22 cellular contexts compared by ENCODE assay signal in the genomic region with DNA sequence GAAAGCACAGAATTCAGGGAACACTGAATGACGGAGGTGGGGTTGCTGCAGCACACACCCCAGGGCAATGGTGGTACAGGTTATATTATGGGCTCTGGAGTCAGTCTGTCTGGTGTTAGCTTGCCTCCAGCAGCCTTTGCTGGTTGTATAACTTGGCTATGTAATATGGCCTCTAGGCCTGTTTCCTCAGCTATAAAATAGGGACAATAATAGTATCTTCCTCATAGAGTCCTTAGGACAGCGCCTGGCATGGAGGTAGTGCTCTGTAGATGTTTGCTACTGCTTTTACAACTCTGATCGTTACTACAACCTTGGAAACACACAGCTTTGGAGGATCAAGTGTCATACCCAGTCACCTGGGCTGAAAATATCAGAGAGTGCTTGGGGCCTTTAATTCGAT. TPM values are rescaled to one million over a fixed set of nuclear protein-coding genes. Genes with fewer than 3 reads are reported as not detected.
DNase-seq lines count a peak whose midpoint lies in the region; ATAC-seq and TF ChIP-seq lines count a peak whose summit lies in the region.
"Had no signal": no experiment of that assay in that cellular context is flagged by ENCODE, and none has a peak within 500 bp of the region (broad histone marks: within the 10 kb centered on the region; RNA-seq: fewer than 3 reads in every experiment).

No MANE protein-coding gene starts in this region.

- H3K27me3 ChIP-seq in cardiac muscle cell = no peaks in the 10 kb centered on the region
- no peaks in the 10 kb centered on the region for H3K27me3 ChIP-seq in endodermal cell (ENCODE audit: control insufficient read depth, insufficient read depth, low read length, poor library complexity, severe bottlenecking)
- no peaks in the 10 kb centered on the region for H3K27me3 ChIP-seq in prostate gland (replicated peaks; ENCODE audit: insufficient read depth)
- H3K27me3 ChIP-seq in thymus (ENCODE audit: control insufficient read depth, insufficient read depth) = no peaks in the 10 kb centered on the region
- H3K27me3 ChIP-seq: BE2C had no signal

- peaks cover 62% of the 10 kb centered on the region for H3K36me3 Mint-ChIP-seq in endodermal cell (ENCODE audit: low read depth)

- H3K9ac ChIP-seq in endodermal cell (ENCODE audit: extremely low read depth, low read length, poor library complexity, severe bottlenecking) = no peak overlapping the region
- H3K9ac ChIP-seq: GM23248 had no signal

- H3K4me1 ChIP-seq in cardiac muscle cell (ENCODE audit: low read depth) = peaks cover 24% of the 10 kb centered on the region
- no peaks in the 10 kb centered on the region for H3K4me1 ChIP-seq in endodermal cell (ENCODE audit: control insufficient read depth, insufficient read depth, low read length)
- peaks cover 14% of the 10 kb centered on the region for H3K4me1 ChIP-seq in prostate gland (replicated peaks)
- no peaks in the 10 kb centered on the region for H3K4me1 ChIP-seq in thymus (ENCODE audit: control insufficient read depth, insufficient read depth, low read length)
- H3K4me1 ChIP-seq: BE2C, HAP-1 had no signal

- H3K27ac ChIP-seq in cardiac muscle cell (peak overlapping the region; percentile 12), endodermal cell (ENCODE audit: low read depth, low read length) (no peak overlapping the region), prostate gland (peak overlapping the region; percentile 75 to 76), thymus (ENCODE audit: low read depth) (peak overlapping the region; percentile 54)
- H3K27ac ChIP-seq: GM23248 had no signal

- H3K4me3 ChIP-seq in cardiac muscle cell (no peak overlapping the region), endodermal cell (ENCODE audit: low read length) (no peak overlapping the region), prostate gland (no peak overlapping the region), thymus (ENCODE audit: low read length) (no peak overlapping the region)
- H3K4me3 ChIP-seq: GM12878, GM23248, HAP-1 had no signal

- H3K27me3 Mint-ChIP-seq in endodermal cell (ENCODE audit: insufficient read depth) = no peaks in the 10 kb centered on the region
- H3K27me3 Mint-ChIP-seq: CD4-positive, CD25-positive, alpha-beta regulatory T cell; CD8-positive, alpha-beta memory T cell; IgD-negative memory B cell had no signal

- DNase-seq in cardiac muscle cell (ENCODE audit: low read depth in 1 of 2, low spot score in 1 of 2) (no peak), left ventricle myocardium superior (no peak), endodermal cell (no peak), prostate gland (ENCODE audit: low spot score) (peak; percentile 63)
- DNase-seq: ACHN; BE2C; C1 segment of cervical spinal cord; CD4-positive, CD25-positive, alpha-beta regulatory T cell; CD8-positive, alpha-beta memory T cell; COR-L47; DMS 273 treated with DMSO at 0.1 percent for 48 hours; DMS53; DND-41; EL; GM23248 had no signal

- ATAC-seq in left ventricle myocardium superior (no peak), HG03045 (IDR thresholded peaks at IDR 0.05; ENCODE audit: unreplicated experiment) (no peak), HG02981 (IDR thresholded peaks at IDR 0.05; ENCODE audit: unreplicated experiment) (no peak)
- ATAC-seq: GM12878, HepG2 had no signal

- H3K27ac Mint-ChIP-seq in endodermal cell = peak overlapping the region; percentile 52

- H3K4me1 Mint-ChIP-seq in endodermal cell = peaks cover 17% of the 10 kb centered on the region

- TF ChIP-seq CTCF in cardiac muscle cell (IDR thresholded peaks at IDR 0.05; ENCODE audit: low read depth, low read length) = no peak
- no peak for TF ChIP-seq CTCF in endodermal cell (conservative IDR thresholded peaks at IDR 0.05)
- TF ChIP-seq CTCF in prostate gland (IDR thresholded peaks at IDR 0.05) = peak in 1 of 4 experiments; percentile 23

- TF ChIP-seq POLR2A in prostate gland (IDR thresholded peaks at IDR 0.05) = no peak

- no peak overlapping the region for H3K4me3 Mint-ChIP-seq in endodermal cell
- H3K4me3 Mint-ChIP-seq: CD4-positive, CD25-positive, alpha-beta regulatory T cell; IgD-negative memory B cell had no signal

- H3K9me3 ChIP-seq in cardiac muscle cell (ENCODE audit: low read depth) (no peaks in the 10 kb centered on the region), endodermal cell (ENCODE audit: control insufficient read depth, low read length) (no peaks in the 10 kb centered on the region), prostate gland (no peaks in the 10 kb centered on the region), thymus (ENCODE audit: control insufficient read depth) (no peaks in the 10 kb centered on the region)
- H3K9me3 ChIP-seq: BE2C, HAP-1 had no signal

- WGBS in endodermal cell (ENCODE audit: insufficient coverage in 1 of 2, insufficient read length in 1 of 2), 2 experiments = 94 to 97% methylated on average over 3 to 4 of the region's 4 CpGs
- 54% methylated on average over 4 of the region's 4 CpGs for WGBS in prostate gland
- WGBS in thymus = 97% methylated on average over 4 of the region's 4 CpGs

- no peaks in the 10 kb centered on the region for H3K9me3 Mint-ChIP-seq in endodermal cell
- H3K9me3 Mint-ChIP-seq: CD4-positive, CD25-positive, alpha-beta regulatory T cell; CD8-positive, alpha-beta memory T cell; IgD-negative memory B cell had no signal

- H3K36me3 ChIP-seq in cardiac muscle cell (peaks cover 8% of the 10 kb centered on the region), endodermal cell (ENCODE audit: control insufficient read depth, insufficient read depth, low read length) (peaks cover 84% of the 10 kb centered on the region), prostate gland (no peaks in the 10 kb centered on the region), thymus (ENCODE audit: control insufficient read depth, insufficient read depth) (peaks cover 43% of the 10 kb centered on the region)

- intact Hi-C loops in left ventricle myocardium superior (cut with micrococcal nuclease) (no loop called here), prostate gland (cut with DNase I) (no loop called here)

RNA-seq across cellular contexts. Expression of a gene that starts 31.5 kb away (rescaled TPM):
- total RNA-seq in cardiac muscle cell (144 and 162 TPM in 2 replicates), left ventricle myocardium superior (56.4 TPM), endodermal cell (100 to 1,000 TPM; 138 TPM), prostate gland (100 to 1,000 TPM; 164 to 233 TPM)
- polyA plus RNA-seq in cardiac muscle cell (82.9 and 113 TPM in 2 replicates), thymus (81.0 TPM)
- 73.5 TPM for polyA plus RNA-seq in endodermal cell (2013, experiment 1 of 2)
- 77.1 TPM for polyA plus RNA-seq in endodermal cell (2013, experiment 2 of 2)

RNA-seq across cellular contexts. Expression of a gene that starts 31.7 kb away (rescaled TPM):
- 12.6 and 24.1 TPM in 2 replicates for total RNA-seq in cardiac muscle cell
- 10.8 and 11.2 TPM in 2 replicates for polyA plus RNA-seq in cardiac muscle cell
- total RNA-seq in left ventricle myocardium superior = 12.7 TPM
- 10 to 100 TPM; 33.6 to 39.1 TPM for total RNA-seq in endodermal cell
- 14.5 TPM for polyA plus RNA-seq in endodermal cell (2013, experiment 1 of 2)
- polyA plus RNA-seq in endodermal cell (2013, experiment 2 of 2) = 13.9 TPM
- total RNA-seq in prostate gland = 10 to 100 TPM; 31.7 to 40.9 TPM
- polyA plus RNA-seq in thymus = 10.4 TPM
